ENCODE assay signal across 7 cellular contexts in genomic region chr16:29061339-29061956, GRCh38.
DNase-seq lines count a peak whose midpoint lies in the region; ATAC-seq, FAIRE-seq and TF ChIP-seq lines count a peak whose summit lies in the region.
"Not testable (repeated sequence)": the region's sequence is repeated elsewhere in the genome, so short reads cannot be mapped to it uniquely, and the experiment has no call there.

No MANE protein-coding gene starts in this region.

- not testable (repeated sequence) for H3K4me2 ChIP-seq in DND-41 (ENCODE audit: insufficient read depth, low read length); HepG2 (ENCODE audit: low read depth, low read length)

- H3K9me3 ChIP-seq in DND-41 (ENCODE audit: insufficient read depth, low read length, severe bottlenecking); Panc1 (ENCODE audit: control insufficient read depth, insufficient read depth, low read depth, low read length); HepG2 (ENCODE audit: low read length); naive thymus-derived CD4-positive, alpha-beta T cell (ENCODE audit: control insufficient read depth in 2 of 3, low read length in 3 of 3): not testable (repeated sequence)

- WGBS in HepG2 (ENCODE audit: low lambda C conversion rate), result 47% methylated on average over 3 of the region's 9 CpGs

- not testable (repeated sequence) for H3K4me3 ChIP-seq in DND-41 (ENCODE audit: low read depth in 1 of 2, low read length in 2 of 2); Panc1 (ENCODE audit: low read depth in 2 of 2, low read length in 2 of 2); HepG2 (replicated peaks in 1 of 3; ENCODE audit: insufficient read depth in 1 of 3, low read depth in 2 of 3, low read length in 3 of 3); naive thymus-derived CD4-positive, alpha-beta T cell (ENCODE audit: low read length)

- H3K9me3 Mint-ChIP-seq in activated CD4-positive, alpha-beta T cell treated with anti-CD3 and anti-CD28 coated beads for 36 hours (ENCODE audit: low read depth); naive thymus-derived CD4-positive, alpha-beta T cell; natural killer cell treated with Interleukin-12 subunit alpha and Interleukin-12 subunit beta and Interleukin-15 and Interleukin-18, amount 100 ng/mL, for 72 hours; stimulated activated naive B cell treated with anti-CD40 and anti-IgM and Interleukin-4, amounts not matched to agents 10 μg/mL and 1 μg/mL and 100 μg/mL, for 72 hours: not testable (repeated sequence)

- not testable (repeated sequence) for H3K4me1 ChIP-seq in DND-41 (ENCODE audit: insufficient read depth, low read length); Panc1 (ENCODE audit: control insufficient read depth, insufficient read depth, low read length); HepG2 (ENCODE audit: insufficient read depth, low read length); naive thymus-derived CD4-positive, alpha-beta T cell (ENCODE audit: control insufficient read depth in 2 of 2, insufficient read depth in 2 of 2, low read length in 2 of 2)

- TF ChIP-seq EP300 in HepG2 (IDR thresholded peaks at IDR 0.05; ENCODE audit: low read depth in 2 of 2, low read length in 2 of 2); HepG2 (CRISPR knock-in tag; IDR thresholded peaks at IDR 0.05; ENCODE audit: borderline replicate concordance): not testable (repeated sequence)

- peak; percentile 82 for ATAC-seq in DND-41 (ENCODE audit: insufficient read depth, low read depth)
- 0 out of 2 replicates have a peak, but pooled peaks have one; percentile 48 for ATAC-seq in Panc1
- peak; percentile 58 for ATAC-seq in activated CD4-positive, alpha-beta T cell treated with anti-CD3 and anti-CD28 coated beads for 36 hours
- peak; percentile 74 for ATAC-seq in HepG2
- ATAC-seq in naive thymus-derived CD4-positive, alpha-beta T cell, result peak; percentile 59
- ATAC-seq in natural killer cell treated with Interleukin-12 subunit alpha and Interleukin-12 subunit beta and Interleukin-15 and Interleukin-18, amount 100 ng/mL, for 72 hours, result peak; percentile 57 to 70
- not testable (repeated sequence) for ATAC-seq in stimulated activated naive B cell treated with anti-CD40 and anti-IgM and Interleukin-4, amounts not matched to agents 10 μg/mL and 1 μg/mL and 100 μg/mL, for 72 hours (replicated peaks)

- H3K79me2 ChIP-seq in DND-41 (ENCODE audit: insufficient read depth, low read length); HepG2 (ENCODE audit: insufficient read depth, low read length): not testable (repeated sequence)

- not testable (repeated sequence) for TF ChIP-seq RAD21 in HepG2 (CRISPR knock-in tag; IDR thresholded peaks at IDR 0.05)

- H3K27me3 Mint-ChIP-seq in activated CD4-positive, alpha-beta T cell treated with anti-CD3 and anti-CD28 coated beads for 36 hours; naive thymus-derived CD4-positive, alpha-beta T cell; natural killer cell treated with Interleukin-12 subunit alpha and Interleukin-12 subunit beta and Interleukin-15 and Interleukin-18, amount 100 ng/mL, for 72 hours; stimulated activated naive B cell treated with anti-CD40 and anti-IgM and Interleukin-4, amounts not matched to agents 10 μg/mL and 1 μg/mL and 100 μg/mL, for 72 hours: not testable (repeated sequence)

- not testable (repeated sequence) for H2AFZ ChIP-seq in DND-41 (ENCODE audit: low read depth, low read length); HepG2 (ENCODE audit: low read length)

- DNase-seq in DND-41, result peak; percentile 14
- not testable (repeated sequence) for DNase-seq in Panc1 (ENCODE audit: low read depth, low spot score); activated CD4-positive, alpha-beta T cell treated with anti-CD3 and anti-CD28 coated beads for 36 hours; HepG2 (ENCODE audit: low spot score); naive thymus-derived CD4-positive, alpha-beta T cell; natural killer cell treated with Interleukin-12 subunit alpha and Interleukin-12 subunit beta and Interleukin-15 and Interleukin-18, amount 100 ng/mL, for 72 hours (ENCODE audit: low spot score); stimulated activated naive B cell treated with anti-CD40 and anti-IgM and Interleukin-4, amounts not matched to agents 10 μg/mL and 1 μg/mL and 100 μg/mL, for 72 hours

- TF ChIP-seq CTCF in DND-41 (IDR thresholded peaks at IDR 0.05; ENCODE audit: borderline replicate concordance, extremely low read depth, low read length, poor library complexity, severe bottlenecking); Panc1 (IDR thresholded peaks at IDR 0.05); HepG2 (CRISPR knock-in tag; IDR thresholded peaks at IDR 0.05): not testable (repeated sequence)

- not testable (repeated sequence) for TF ChIP-seq POLR2A in HepG2 (IDR thresholded peaks at IDR 0.05; ENCODE audit: insufficient read depth in 1 of 2, low read depth in 2 of 2, low read length in 2 of 2)

- not testable (repeated sequence) for H3K27me3 ChIP-seq in DND-41 (ENCODE audit: insufficient read depth, low read length, poor library complexity); Panc1 (ENCODE audit: control insufficient read depth, insufficient read depth, low read length); HepG2 (ENCODE audit: control insufficient read depth in 1 of 2, insufficient read depth in 2 of 2, low read length in 2 of 2); naive thymus-derived CD4-positive, alpha-beta T cell (ENCODE audit: control insufficient read depth in 2 of 2, insufficient read depth in 2 of 2, low read length in 2 of 2)

- not testable (repeated sequence) for H4K20me1 ChIP-seq in DND-41 (ENCODE audit: insufficient read depth, low read length); HepG2 (ENCODE audit: insufficient read depth, low read length)

- intact Hi-C loops in Panc1 (cut with micrococcal nuclease; ENCODE audit: unreplicated experiment); activated CD4-positive, alpha-beta T cell treated with anti-CD3 and anti-CD28 coated beads for 36 hours (cut with DNase I, micrococcal nuclease); HepG2 (cut with micrococcal nuclease; ENCODE audit: unreplicated experiment); naive thymus-derived CD4-positive, alpha-beta T cell (cut with micrococcal nuclease): not testable (repeated sequence)

- H3K4me3 Mint-ChIP-seq in activated CD4-positive, alpha-beta T cell treated with anti-CD3 and anti-CD28 coated beads for 36 hours; naive thymus-derived CD4-positive, alpha-beta T cell; natural killer cell treated with Interleukin-12 subunit alpha and Interleukin-12 subunit beta and Interleukin-15 and Interleukin-18, amount 100 ng/mL, for 72 hours; stimulated activated naive B cell treated with anti-CD40 and anti-IgM and Interleukin-4, amounts not matched to agents 10 μg/mL and 1 μg/mL and 100 μg/mL, for 72 hours: not testable (repeated sequence)

- H3K27ac Mint-ChIP-seq in activated CD4-positive, alpha-beta T cell treated with anti-CD3 and anti-CD28 coated beads for 36 hours; naive thymus-derived CD4-positive, alpha-beta T cell; natural killer cell treated with Interleukin-12 subunit alpha and Interleukin-12 subunit beta and Interleukin-15 and Interleukin-18, amount 100 ng/mL, for 72 hours: not testable (repeated sequence)
- peak overlapping the region; percentile 62 for H3K27ac Mint-ChIP-seq in stimulated activated naive B cell treated with anti-CD40 and anti-IgM and Interleukin-4, amounts not matched to agents 10 μg/mL and 1 μg/mL and 100 μg/mL, for 72 hours

- in situ Hi-C loops in Panc1 (cut with HindIII; ENCODE audit: low pct_unique_long_range_greater_than_20kb, low sequenced_read_pairs); HepG2 (cut with HindIII; ENCODE audit: extremely low pct_ligation_motif_present, low pct_unique_long_range_greater_than_20kb): not testable (repeated sequence)

- H3K27ac ChIP-seq in DND-41 (ENCODE audit: low read length); Panc1 (ENCODE audit: low read length); HepG2 (ENCODE audit: extremely low read length, insufficient read depth, low read length); naive thymus-derived CD4-positive, alpha-beta T cell (ENCODE audit: low read depth, low read length): not testable (repeated sequence)

- FAIRE-seq in HepG2 (lab: Jason Lieb, UNC), result not testable (repeated sequence)

- POLR2A ChIA-PET in Panc1 (lab: Charles Lee); activated CD4-positive, alpha-beta T cell treated with anti-CD3 and anti-CD28 coated beads for 36 hours (lab: Charles Lee); HepG2 (lab: Yijun Ruan, JAX); naive thymus-derived CD4-positive, alpha-beta T cell (lab: Charles Lee): not testable (repeated sequence)

- H3K36me3 Mint-ChIP-seq in activated CD4-positive, alpha-beta T cell treated with anti-CD3 and anti-CD28 coated beads for 36 hours (ENCODE audit: low read depth); naive thymus-derived CD4-positive, alpha-beta T cell; natural killer cell treated with Interleukin-12 subunit alpha and Interleukin-12 subunit beta and Interleukin-15 and Interleukin-18, amount 100 ng/mL, for 72 hours; stimulated activated naive B cell treated with anti-CD40 and anti-IgM and Interleukin-4, amounts not matched to agents 10 μg/mL and 1 μg/mL and 100 μg/mL, for 72 hours: not testable (repeated sequence)

- CTCF ChIA-PET in Panc1 (lab: Charles Lee); activated CD4-positive, alpha-beta T cell treated with anti-CD3 and anti-CD28 coated beads for 36 hours (lab: Charles Lee); HepG2 (lab: Yijun Ruan, JAX; ENCODE audit: low intra/inter-chr PET ratio, low total read pairs); naive thymus-derived CD4-positive, alpha-beta T cell (lab: Charles Lee): not testable (repeated sequence)

- not testable (repeated sequence) for H3K9ac ChIP-seq in DND-41 (ENCODE audit: low read depth, low read length); HepG2 (ENCODE audit: insufficient read depth, low read depth, low read length)

- BruUV-seq in Panc1 (replicated peaks; lab: Mats Ljungman, UMichigan); HepG2 (replicated peaks; lab: Mats Ljungman, UMichigan): not testable (repeated sequence)

- H3K36me3 ChIP-seq in DND-41 (ENCODE audit: insufficient read depth, low read length); Panc1 (ENCODE audit: control insufficient read depth, insufficient read depth, low read length); HepG2 (replicated peaks in 1 of 2; ENCODE audit: control insufficient read depth in 1 of 2, insufficient read depth in 2 of 2, low read length in 2 of 2); naive thymus-derived CD4-positive, alpha-beta T cell (ENCODE audit: control insufficient read depth in 2 of 3, insufficient read depth in 3 of 3, low read length in 3 of 3): not testable (repeated sequence)

- not testable (repeated sequence) for H3K4me1 Mint-ChIP-seq in activated CD4-positive, alpha-beta T cell treated with anti-CD3 and anti-CD28 coated beads for 36 hours; naive thymus-derived CD4-positive, alpha-beta T cell; natural killer cell treated with Interleukin-12 subunit alpha and Interleukin-12 subunit beta and Interleukin-15 and Interleukin-18, amount 100 ng/mL, for 72 hours (ENCODE audit: low read depth in 2 of 2); stimulated activated naive B cell treated with anti-CD40 and anti-IgM and Interleukin-4, amounts not matched to agents 10 μg/mL and 1 μg/mL and 100 μg/mL, for 72 hours
